Comparison of ENCODE assay signal across 1 cellular context in the genomic region with DNA sequence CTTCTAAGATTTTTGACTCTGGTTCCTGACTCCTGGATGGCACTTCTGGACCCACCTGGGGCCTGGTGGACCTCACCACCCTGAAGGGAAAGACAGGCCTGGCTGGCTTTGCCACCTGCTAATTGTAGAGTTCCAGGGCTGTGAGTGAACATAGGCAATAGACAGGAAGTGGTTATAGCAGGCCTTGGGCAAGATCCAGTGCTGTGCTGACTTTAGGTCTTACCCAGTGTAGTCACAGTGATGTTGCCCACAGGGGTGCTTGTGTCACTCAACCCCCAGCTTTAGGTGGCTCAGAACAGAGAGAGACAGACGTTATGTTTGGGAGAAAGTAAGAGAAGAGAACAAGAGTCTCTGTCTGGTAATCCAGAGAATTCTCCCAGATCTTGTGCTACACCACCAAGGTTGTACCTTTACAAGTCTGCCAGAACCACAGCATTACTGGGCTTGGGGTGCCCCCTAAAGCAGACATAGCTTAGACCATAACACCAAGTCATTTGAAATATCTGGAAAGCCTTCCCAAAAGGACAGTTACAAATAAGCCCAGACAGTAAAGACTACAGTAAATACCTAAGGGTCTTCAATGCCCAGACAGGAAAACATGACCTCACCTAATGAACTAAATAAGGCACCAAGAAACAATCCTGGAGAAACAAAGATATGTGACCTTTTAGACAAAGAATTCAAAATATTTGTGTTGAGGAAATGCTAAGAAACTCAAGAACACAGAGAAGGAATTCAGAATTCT.
TF ChIP-seq lines count a peak whose summit lies in the region.

No MANE protein-coding gene starts in this region.

TF ChIP-seq in GM23338, 12 proteins besides CTCF, POLR2A, EP300 and RAD21 (continued from another document):
- TF ChIP-seq, protein P1, sequence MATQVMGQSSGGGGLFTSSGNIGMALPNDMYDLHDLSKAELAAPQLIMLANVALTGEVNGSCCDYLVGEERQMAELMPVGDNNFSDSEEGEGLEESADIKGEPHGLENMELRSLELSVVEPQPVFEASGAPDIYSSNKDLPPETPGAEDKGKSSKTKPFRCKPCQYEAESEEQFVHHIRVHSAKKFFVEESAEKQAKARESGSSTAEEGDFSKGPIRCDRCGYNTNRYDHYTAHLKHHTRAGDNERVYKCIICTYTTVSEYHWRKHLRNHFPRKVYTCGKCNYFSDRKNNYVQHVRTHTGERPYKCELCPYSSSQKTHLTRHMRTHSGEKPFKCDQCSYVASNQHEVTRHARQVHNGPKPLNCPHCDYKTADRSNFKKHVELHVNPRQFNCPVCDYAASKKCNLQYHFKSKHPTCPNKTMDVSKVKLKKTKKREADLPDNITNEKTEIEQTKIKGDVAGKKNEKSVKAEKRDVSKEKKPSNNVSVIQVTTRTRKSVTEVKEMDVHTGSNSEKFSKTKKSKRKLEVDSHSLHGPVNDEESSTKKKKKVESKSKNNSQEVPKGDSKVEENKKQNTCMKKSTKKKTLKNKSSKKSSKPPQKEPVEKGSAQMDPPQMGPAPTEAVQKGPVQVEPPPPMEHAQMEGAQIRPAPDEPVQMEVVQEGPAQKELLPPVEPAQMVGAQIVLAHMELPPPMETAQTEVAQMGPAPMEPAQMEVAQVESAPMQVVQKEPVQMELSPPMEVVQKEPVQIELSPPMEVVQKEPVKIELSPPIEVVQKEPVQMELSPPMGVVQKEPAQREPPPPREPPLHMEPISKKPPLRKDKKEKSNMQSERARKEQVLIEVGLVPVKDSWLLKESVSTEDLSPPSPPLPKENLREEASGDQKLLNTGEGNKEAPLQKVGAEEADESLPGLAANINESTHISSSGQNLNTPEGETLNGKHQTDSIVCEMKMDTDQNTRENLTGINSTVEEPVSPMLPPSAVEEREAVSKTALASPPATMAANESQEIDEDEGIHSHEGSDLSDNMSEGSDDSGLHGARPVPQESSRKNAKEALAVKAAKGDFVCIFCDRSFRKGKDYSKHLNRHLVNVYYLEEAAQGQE (IDR thresholded peaks at IDR 0.05; ENCODE audit: unreplicated experiment) = no peak
- no peak for TF ChIP-seq JUNB (IDR thresholded peaks at IDR 0.05; ENCODE audit: unreplicated experiment)
- no peak for TF ChIP-seq ZNF114 (CRISPR knock-in tag; IDR thresholded peaks at IDR 0.05)
- TF ChIP-seq, protein P2, sequence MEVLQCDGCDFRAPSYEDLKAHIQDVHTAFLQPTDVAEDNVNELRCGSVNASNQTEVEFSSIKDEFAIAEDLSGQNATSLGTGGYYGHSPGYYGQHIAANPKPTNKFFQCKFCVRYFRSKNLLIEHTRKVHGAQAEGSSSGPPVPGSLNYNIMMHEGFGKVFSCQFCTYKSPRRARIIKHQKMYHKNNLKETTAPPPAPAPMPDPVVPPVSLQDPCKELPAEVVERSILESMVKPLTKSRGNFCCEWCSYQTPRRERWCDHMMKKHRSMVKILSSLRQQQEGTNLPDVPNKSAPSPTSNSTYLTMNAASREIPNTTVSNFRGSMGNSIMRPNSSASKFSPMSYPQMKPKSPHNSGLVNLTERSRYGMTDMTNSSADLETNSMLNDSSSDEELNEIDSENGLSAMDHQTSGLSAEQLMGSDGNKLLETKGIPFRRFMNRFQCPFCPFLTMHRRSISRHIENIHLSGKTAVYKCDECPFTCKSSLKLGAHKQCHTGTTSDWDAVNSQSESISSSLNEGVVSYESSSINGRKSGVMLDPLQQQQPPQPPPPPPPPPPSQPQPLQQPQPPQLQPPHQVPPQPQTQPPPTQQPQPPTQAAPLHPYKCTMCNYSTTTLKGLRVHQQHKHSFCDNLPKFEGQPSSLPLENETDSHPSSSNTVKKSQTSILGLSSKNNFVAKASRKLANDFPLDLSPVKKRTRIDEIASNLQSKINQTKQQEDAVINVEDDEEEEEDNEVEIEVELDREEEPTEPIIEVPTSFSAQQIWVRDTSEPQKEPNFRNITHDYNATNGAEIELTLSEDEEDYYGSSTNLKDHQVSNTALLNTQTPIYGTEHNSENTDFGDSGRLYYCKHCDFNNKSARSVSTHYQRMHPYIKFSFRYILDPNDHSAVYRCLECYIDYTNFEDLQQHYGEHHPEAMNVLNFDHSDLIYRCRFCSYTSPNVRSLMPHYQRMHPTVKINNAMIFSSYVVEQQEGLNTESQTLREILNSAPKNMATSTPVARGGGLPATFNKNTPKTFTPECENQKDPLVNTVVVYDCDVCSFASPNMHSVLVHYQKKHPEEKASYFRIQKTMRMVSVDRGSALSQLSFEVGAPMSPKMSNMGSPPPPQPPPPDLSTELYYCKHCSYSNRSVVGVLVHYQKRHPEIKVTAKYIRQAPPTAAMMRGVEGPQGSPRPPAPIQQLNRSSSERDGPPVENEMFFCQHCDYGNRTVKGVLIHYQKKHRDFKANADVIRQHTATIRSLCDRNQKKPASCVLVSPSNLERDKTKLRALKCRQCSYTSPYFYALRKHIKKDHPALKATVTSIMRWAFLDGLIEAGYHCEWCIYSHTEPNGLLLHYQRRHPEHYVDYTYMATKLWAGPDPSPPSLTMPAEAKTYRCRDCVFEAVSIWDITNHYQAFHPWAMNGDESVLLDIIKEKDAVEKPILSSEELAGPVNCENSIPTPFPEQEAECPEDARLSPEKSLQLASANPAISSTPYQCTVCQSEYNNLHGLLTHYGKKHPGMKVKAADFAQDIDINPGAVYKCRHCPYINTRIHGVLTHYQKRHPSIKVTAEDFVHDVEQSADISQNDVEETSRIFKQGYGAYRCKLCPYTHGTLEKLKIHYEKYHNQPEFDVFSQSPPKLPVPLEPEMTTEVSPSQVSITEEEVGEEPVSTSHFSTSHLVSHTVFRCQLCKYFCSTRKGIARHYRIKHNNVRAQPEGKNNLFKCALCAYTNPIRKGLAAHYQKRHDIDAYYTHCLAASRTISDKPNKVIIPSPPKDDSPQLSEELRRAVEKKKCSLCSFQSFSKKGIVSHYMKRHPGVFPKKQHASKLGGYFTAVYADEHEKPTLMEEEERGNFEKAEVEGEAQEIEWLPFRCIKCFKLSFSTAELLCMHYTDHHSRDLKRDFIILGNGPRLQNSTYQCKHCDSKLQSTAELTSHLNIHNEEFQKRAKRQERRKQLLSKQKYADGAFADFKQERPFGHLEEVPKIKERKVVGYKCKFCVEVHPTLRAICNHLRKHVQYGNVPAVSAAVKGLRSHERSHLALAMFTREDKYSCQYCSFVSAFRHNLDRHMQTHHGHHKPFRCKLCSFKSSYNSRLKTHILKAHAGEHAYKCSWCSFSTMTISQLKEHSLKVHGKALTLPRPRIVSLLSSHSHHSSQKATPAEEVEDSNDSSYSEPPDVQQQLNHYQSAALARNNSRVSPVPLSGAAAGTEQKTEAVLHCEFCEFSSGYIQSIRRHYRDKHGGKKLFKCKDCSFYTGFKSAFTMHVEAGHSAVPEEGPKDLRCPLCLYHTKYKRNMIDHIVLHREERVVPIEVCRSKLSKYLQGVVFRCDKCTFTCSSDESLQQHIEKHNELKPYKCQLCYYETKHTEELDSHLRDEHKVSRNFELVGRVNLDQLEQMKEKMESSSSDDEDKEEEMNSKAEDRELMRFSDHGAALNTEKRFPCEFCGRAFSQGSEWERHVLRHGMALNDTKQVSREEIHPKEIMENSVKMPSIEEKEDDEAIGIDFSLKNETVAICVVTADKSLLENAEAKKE (CRISPR knock-in tag; IDR thresholded peaks at IDR 0.05) = no peak
- no peak for TF ChIP-seq POLR2AphosphoS5 (IDR thresholded peaks at IDR 0.05; ENCODE audit: low read depth)
- TF ChIP-seq EZH2phosphoT487 (IDR thresholded peaks at IDR 0.05; ENCODE audit: unreplicated experiment) = no peak
- no peak for TF ChIP-seq NANOG (IDR thresholded peaks at IDR 0.05; ENCODE audit: borderline replicate concordance)
- TF ChIP-seq EZH2 (IDR thresholded peaks at IDR 0.05; ENCODE audit: low read depth, unreplicated experiment) = no peak
- TF ChIP-seq CREB1 (CRISPR knock-in tag; IDR thresholded peaks at IDR 0.05; ENCODE audit: low read depth) = no peak
- TF ChIP-seq ZNF331 (CRISPR knock-in tag; IDR thresholded peaks at IDR 0.05; ENCODE audit: low read depth) = no peak
